10 cellular contexts compared by ENCODE assay signal in genomic region chr2:68214381-68214780, GRCh38. TPM values are rescaled to one million over a fixed set of nuclear protein-coding genes. Genes with fewer than 3 reads are reported as not detected.
A peak's percentile ranks its signal among the peaks of the same experiment; 100 is the strongest.
DNase-seq lines count a peak whose midpoint lies in the region; ATAC-seq and TF ChIP-seq lines count a peak whose summit lies in the region.
"Had no signal": no experiment of that assay in that cellular context is flagged by ENCODE, and none has a peak within 500 bp of the region (broad histone marks: within the 10 kb centered on the region; RNA-seq: fewer than 3 reads in every experiment).

No MANE protein-coding gene starts in this region.

- TF ChIP-seq CTCF in mesothelial cell of epicardium (IDR thresholded peaks at IDR 0.05; ENCODE audit: unreplicated experiment) (no peak), mammary epithelial cell (conservative IDR thresholded peaks at IDR 0.05 in 1 of 2, IDR thresholded peaks at IDR 0.05 in 1 of 2; ENCODE audit: extremely low read depth in 1 of 2, insufficient read depth in 1 of 2, low read depth in 1 of 2, low read length in 2 of 2) (no peak)

- DNase-seq in mesothelial cell of epicardium (ENCODE audit: low spot score in 2 of 2, unreplicated experiment in 2 of 2): no peak
- no peak for DNase-seq in mammary epithelial cell
- DNase-seq in GDM1 (lab: John Stamatoyannopoulos, UW): no peak
- no peak for DNase-seq in NCI-H510A treated with DMSO at 0.1 percent for 48 hours (lab: John Stamatoyannopoulos, UW)
- DNase-seq: HCEC 1CT, mesenchymal stem cell, right lobe of liver had no signal

- H3K9me3 Mint-ChIP-seq in mesothelial cell of epicardium: no peaks in the 10 kb centered on the region

- dilution Hi-C loops in mammary epithelial cell (cut with HindIII; ENCODE audit: low sequenced_read_pairs): no loop called here

- H4K20me1 ChIP-seq in mammary epithelial cell (ENCODE audit: insufficient read depth, low read length): peaks cover 3% of the 10 kb centered on the region

- peaks cover 95% of the 10 kb centered on the region for H3K79me2 ChIP-seq in mammary epithelial cell (ENCODE audit: insufficient read depth, low read length)

- CTCF ChIA-PET in mammary epithelial cell (lab: Charles Lee; ENCODE audit: low non-redundant PET): no interaction called here

- no peak overlapping the region for H2AFZ ChIP-seq in mammary epithelial cell (ENCODE audit: low read depth, low read length)

- no peaks in the 10 kb centered on the region for H3K27me3 Mint-ChIP-seq in mesothelial cell of epicardium (ENCODE audit: low read depth)

- H3K4me3 ChIP-seq in mammary epithelial cell (replicated peaks in 1 of 3; ENCODE audit: insufficient read depth in 1 of 3, low read depth in 2 of 3, low read length in 3 of 3): no peak overlapping the region
- H3K4me3 ChIP-seq: right lobe of liver had no signal

- H3K4me3 Mint-ChIP-seq in mesothelial cell of epicardium: no peak overlapping the region

- ATAC-seq in GM18907 (IDR thresholded peaks at IDR 0.05; ENCODE audit: unreplicated experiment) (peak; percentile 78), GM21717 (IDR thresholded peaks at IDR 0.05; ENCODE audit: unreplicated experiment) (peak; percentile 74), HG03175 (IDR thresholded peaks at IDR 0.05; ENCODE audit: unreplicated experiment) (peak; percentile 77)
- ATAC-seq: right lobe of liver had no signal

- WGBS in mammary epithelial cell (ENCODE audit: low coverage, missing lambda C conversion rate): 95% methylated on average over 5 of the region's 5 CpGs

- peak overlapping the region; percentile 10 for H3K27ac Mint-ChIP-seq in mesothelial cell of epicardium

- in situ Hi-C loops in mammary epithelial cell (cut with MboI; ENCODE audit: low sequenced_read_pairs in 2 of 2): no loop called here

- H3K9me3 ChIP-seq in mammary epithelial cell (replicated peaks; ENCODE audit: insufficient read depth, low read length): no peaks in the 10 kb centered on the region
- H3K9me3 ChIP-seq: right lobe of liver had no signal

- H3K4me1 Mint-ChIP-seq in mesothelial cell of epicardium: peaks cover 56% of the 10 kb centered on the region

- no peak overlapping the region for H3K9ac ChIP-seq in mammary epithelial cell (ENCODE audit: insufficient read depth, low read length)

- intact Hi-C loops in mammary epithelial cell (cut with micrococcal nuclease): no loop called here

- H3K36me3 ChIP-seq in mammary epithelial cell (ENCODE audit: insufficient read depth, low read length): peaks cover 5% of the 10 kb centered on the region

- no peaks in the 10 kb centered on the region for H3K27me3 ChIP-seq in mammary epithelial cell (ENCODE audit: insufficient read depth, low read length)
- H3K27me3 ChIP-seq: right lobe of liver had no signal

- no peak overlapping the region for H3K27ac ChIP-seq in mammary epithelial cell (ENCODE audit: insufficient read depth, low read depth, low read length)
- H3K27ac ChIP-seq: right lobe of liver had no signal

- no peak overlapping the region for H3K4me2 ChIP-seq in mammary epithelial cell (ENCODE audit: insufficient read depth, low read depth, low read length)

- no TSS peak for BruUV-seq in mammary epithelial cell (replicated peaks; lab: Mats Ljungman, UMichigan)

- peaks cover 12% of the 10 kb centered on the region for H3K4me1 ChIP-seq in mammary epithelial cell (ENCODE audit: insufficient read depth, low read length)

- peaks cover 26% of the 10 kb centered on the region for H3K36me3 Mint-ChIP-seq in mesothelial cell of epicardium

RNA-seq across cellular contexts. Expression of gene PPP3R1, which starts 38.0 kb away (rescaled TPM):
- 58.2 to 64.6 TPM (median 62.8 TPM) in 3 replicates for total RNA-seq in mesothelial cell of epicardium
- total RNA-seq in mammary epithelial cell: 10 to 100 TPM; 26.5 to 59.3 TPM
- polyA plus RNA-seq in mammary epithelial cell: 16.6 TPM
- polyA minus RNA-seq in mammary epithelial cell: 36.7 TPM

RNA-seq across cellular contexts. Expression of gene PNO1, which starts 56.7 kb away (rescaled TPM):
- total RNA-seq in mesothelial cell of epicardium (14.0 to 15.2 TPM (median 14.2 TPM) in 3 replicates), mammary epithelial cell (10 to 100 TPM; 18.0 to 21.6 TPM)
- polyA plus RNA-seq in mammary epithelial cell: 15.6 TPM
- polyA minus RNA-seq in mammary epithelial cell: 12.5 TPM
